In genomic region chr18:7035807-7036206, GRCh38 we compare ENCODE assay signal across 15 cellular contexts.
DNase-seq lines count a peak whose midpoint lies in the region; ATAC-seq and TF ChIP-seq lines count a peak whose summit lies in the region.
"Had no signal": no experiment of that assay in that cellular context is flagged by ENCODE, and none has a peak within 500 bp of the region (broad histone marks: within the 10 kb centered on the region; RNA-seq: fewer than 3 reads in every experiment).

No MANE protein-coding gene starts in this region.

- H3K27me3 Mint-ChIP-seq in Caco-2 (ENCODE audit: insufficient read depth, unreplicated experiment) (no peaks in the 10 kb centered on the region), neural crest cell (ENCODE audit: low read depth) (no peaks in the 10 kb centered on the region)
- H3K27me3 Mint-ChIP-seq: CD4-positive, alpha-beta T cell had no signal

- peaks cover 53% of the 10 kb centered on the region for H3K4me1 ChIP-seq in Caco-2

- ATAC-seq in HG03045 (IDR thresholded peaks at IDR 0.05; ENCODE audit: unreplicated experiment): no peak
- ATAC-seq: HCT116 had no signal

- POLR2A ChIA-PET in Caco-2 (lab: Charles Lee): no interaction called here

- H3K27ac Mint-ChIP-seq in Caco-2 (ENCODE audit: unreplicated experiment) (peak overlapping the region; percentile 39), neural crest cell (ENCODE audit: unreplicated experiment) (peak overlapping the region; percentile 23)
- H3K27ac Mint-ChIP-seq: CD4-positive, alpha-beta T cell; HFFc6 had no signal

- CTCF ChIA-PET in Caco-2 (lab: Charles Lee): interaction anchor here (1.9 to 2.0 kb wide), 2 partner anchors 139 to 141 kb away, joined by 9 to 32 read pairs; no protein-coding TSS in a partner anchor

- H3K4me3 Mint-ChIP-seq in Caco-2 (ENCODE audit: unreplicated experiment): peak overlapping the region; percentile 18
- H3K4me3 Mint-ChIP-seq in neural crest cell: no peak overlapping the region
- H3K4me3 Mint-ChIP-seq: CD4-positive, alpha-beta T cell; HFFc6 had no signal

- H3K36me3 ChIP-seq in Caco-2 (ENCODE audit: control insufficient read depth, insufficient read depth, low read length): no peaks in the 10 kb centered on the region

- BruUV-seq in Caco-2 (replicated peaks; lab: Mats Ljungman, UMichigan): no TSS peak

- DNase-seq in Caco-2: no peak
- DNase-seq in MV-4-11 (lab: John Stamatoyannopoulos, UW): peak; percentile 6
- DNase-seq in neural crest cell (ENCODE audit: low read depth, low spot score): no peak
- no peak for DNase-seq in cerebellar nuclear complex (lab: John Stamatoyannopoulos, UW)
- no peak for DNase-seq in NCI-H526 (lab: John Stamatoyannopoulos, UW)
- DNase-seq: AML-193; CD4-positive, alpha-beta T cell; DMS153; DMS79; GDM1; GOT3; H7; HFFc6 had no signal

- no peaks in the 10 kb centered on the region for H3K9me3 Mint-ChIP-seq in Caco-2 (ENCODE audit: unreplicated experiment)
- no peaks in the 10 kb centered on the region for H3K9me3 Mint-ChIP-seq in neural crest cell
- H3K9me3 Mint-ChIP-seq: CD4-positive, alpha-beta T cell had no signal

- no peak overlapping the region for H3K4me3 ChIP-seq in Caco-2 (ENCODE audit: low read depth, low read length)

- TF ChIP-seq CTCF in Caco-2 (IDR thresholded peaks at IDR 0.05; ENCODE audit: insufficient read depth in 1 of 2, low read depth in 1 of 2, low read length in 1 of 2, severe bottlenecking in 1 of 2, unreplicated experiment in 1 of 2) (no peak), neural crest cell (conservative IDR thresholded peaks at IDR 0.05) (no peak)

- H3K4me1 Mint-ChIP-seq in Caco-2 (ENCODE audit: low read depth, unreplicated experiment): peaks cover 28% of the 10 kb centered on the region
- H3K4me1 Mint-ChIP-seq in neural crest cell: peaks cover 7% of the 10 kb centered on the region

- H3K36me3 Mint-ChIP-seq in Caco-2 (ENCODE audit: insufficient read depth, unreplicated experiment) (peaks cover 41% of the 10 kb centered on the region), neural crest cell (ENCODE audit: low read depth) (peaks cover 32% of the 10 kb centered on the region)

- intact Hi-C loops in Caco-2 (cut with micrococcal nuclease; ENCODE audit: unreplicated experiment): no loop called here

- no peaks in the 10 kb centered on the region for H3K27me3 ChIP-seq in Caco-2 (replicated peaks; ENCODE audit: control insufficient read depth, insufficient read depth, low read length)

- H3K9me3 ChIP-seq in Caco-2: no peaks in the 10 kb centered on the region
